ENCODE assay signal across 22 cellular contexts in the genomic region with DNA sequence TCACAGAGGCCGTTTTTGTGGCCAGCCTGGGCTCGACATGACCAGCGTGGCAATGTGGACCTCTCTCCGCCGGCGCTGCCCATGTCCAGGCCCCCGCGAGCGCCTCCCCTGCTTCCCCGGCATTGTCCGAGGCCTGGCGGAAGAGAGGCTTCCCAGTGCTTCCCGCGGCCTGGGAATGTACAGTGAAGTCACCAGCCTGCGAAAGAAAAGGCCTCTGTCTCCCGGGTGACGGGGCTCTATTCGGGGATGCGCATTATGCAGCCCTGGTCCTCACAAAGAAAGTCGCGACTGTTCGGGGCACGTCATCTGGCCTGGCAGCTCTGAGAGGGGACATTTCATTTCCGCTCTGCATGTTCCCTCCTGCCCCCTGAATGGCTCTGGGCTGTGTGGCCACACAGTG.
DNase-seq lines count a peak whose midpoint lies in the region; ATAC-seq and TF ChIP-seq lines count a peak whose summit lies in the region.
"Had no signal": no experiment of that assay in that cellular context is flagged by ENCODE, and none has a peak within 500 bp of the region (broad histone marks: within the 10 kb centered on the region; RNA-seq: fewer than 3 reads in every experiment).

No MANE protein-coding gene starts in this region.

- no peaks in the 10 kb centered on the region for H3K27me3 ChIP-seq in H7 (ENCODE audit: control insufficient read depth, insufficient read depth, low read length)
- H3K27me3 ChIP-seq in brain microvascular endothelial cell (replicated peaks) = no peaks in the 10 kb centered on the region
- no peaks in the 10 kb centered on the region for H3K27me3 ChIP-seq in aorta (ENCODE audit: control insufficient read depth in 1 of 2, insufficient read depth in 2 of 2, low read length in 1 of 2)
- H3K27me3 ChIP-seq: cardiac muscle cell, suprapubic skin had no signal

- peak; percentile 2 for TF ChIP-seq CTCF in brain microvascular endothelial cell (IDR thresholded peaks at IDR 0.05; ENCODE audit: low read depth, low read length, missing control alignments)

- no peak overlapping the region for H3K27ac ChIP-seq in brain microvascular endothelial cell
- no peak overlapping the region for H3K27ac ChIP-seq in aorta (ENCODE audit: low read depth in 1 of 2, low read length in 2 of 2)
- H3K27ac ChIP-seq: cardiac muscle cell, spleen, suprapubic skin had no signal

- intact Hi-C loops in aorta (cut with DNase I) = no loop called here

- no peaks in the 10 kb centered on the region for H3K36me3 Mint-ChIP-seq in activated T-cell treated with anti-CD3 and anti-CD28 coated beads, Interleukin-2, amount 50 U/mL, for 4 hours (ENCODE audit: insufficient read depth)
- H3K36me3 Mint-ChIP-seq: activated naive CD8-positive, alpha-beta T cell treated with anti-CD3 and anti-CD28 coated beads for 36 hours; CD4-positive, alpha-beta memory T cell; natural killer cell had no signal

- H3K9me3 ChIP-seq in aorta (ENCODE audit: control insufficient read depth, low read length) = no peaks in the 10 kb centered on the region
- H3K9me3 ChIP-seq: spleen, suprapubic skin had no signal

- no peak overlapping the region for H3K4me3 Mint-ChIP-seq in activated T-cell treated with anti-CD3 and anti-CD28 coated beads, Interleukin-2, amount 50 U/mL, for 4 hours
- H3K4me3 Mint-ChIP-seq: activated naive CD8-positive, alpha-beta T cell treated with anti-CD3 and anti-CD28 coated beads for 36 hours; activated T-helper 1 cell treated with anti-CD3 and anti-CD28 coated beads, Interleukin-12 subunit alpha, Interleukin-12 subunit beta, Interleukin-2, Interleukin-4 antibody, amounts not matched to agents 30 ng/mL and 10 ng/mL and 1 ng/mL, durations not matched to agents 14 hours and 24 hours and 36 hours; CD4-positive, alpha-beta memory T cell; memory B cell; natural killer cell had no signal

- ATAC-seq in aorta (ENCODE audit: low FRiP score) = no peak
- no peak for ATAC-seq in GM18909 (IDR thresholded peaks at IDR 0.05; ENCODE audit: poor library complexity, unreplicated experiment)
- ATAC-seq in HG02938 (IDR thresholded peaks at IDR 0.05; ENCODE audit: unreplicated experiment) = no peak
- ATAC-seq in activated T-cell treated with anti-CD3 and anti-CD28 coated beads, Interleukin-2, amount 50 U/mL, for 4 hours = no peak
- ATAC-seq: natural killer cell had no signal

- H3K4me1 ChIP-seq in aorta (ENCODE audit: control insufficient read depth in 1 of 2, insufficient read depth in 2 of 2, low read length in 2 of 2) = no peaks in the 10 kb centered on the region
- H3K4me1 ChIP-seq: spleen had no signal

- H3K27me3 Mint-ChIP-seq in activated T-cell treated with anti-CD3 and anti-CD28 coated beads, Interleukin-2, amount 50 U/mL, for 4 hours (ENCODE audit: low read depth) = peaks cover 4% of the 10 kb centered on the region

- H3K4me3 ChIP-seq in H7 (ENCODE audit: insufficient read depth, low read depth, low read length) = no peak overlapping the region
- no peak overlapping the region for H3K4me3 ChIP-seq in brain microvascular endothelial cell (ENCODE audit: low read depth, low read length)
- H3K4me3 ChIP-seq in aorta (ENCODE audit: low read length in 2 of 2) = no peak overlapping the region
- H3K4me3 ChIP-seq: cardiac muscle cell, spleen, suprapubic skin had no signal

- H3K4me1 Mint-ChIP-seq in activated T-cell treated with anti-CD3 and anti-CD28 coated beads, Interleukin-2, amount 50 U/mL, for 4 hours (ENCODE audit: low read depth) = no peaks in the 10 kb centered on the region
- H3K4me1 Mint-ChIP-seq: activated naive CD8-positive, alpha-beta T cell treated with anti-CD3 and anti-CD28 coated beads for 36 hours; memory B cell; natural killer cell had no signal

- no peaks in the 10 kb centered on the region for H3K36me3 ChIP-seq in H7 (replicated peaks; ENCODE audit: control insufficient read depth, insufficient read depth, low read length)
- no peaks in the 10 kb centered on the region for H3K36me3 ChIP-seq in brain microvascular endothelial cell (replicated peaks)
- no peaks in the 10 kb centered on the region for H3K36me3 ChIP-seq in aorta (ENCODE audit: control insufficient read depth in 1 of 2, insufficient read depth in 2 of 2, low read length in 1 of 2)
- H3K36me3 ChIP-seq: cardiac muscle cell, spleen, suprapubic skin had no signal

- H3K9me3 Mint-ChIP-seq in activated T-cell treated with anti-CD3 and anti-CD28 coated beads, Interleukin-2, amount 50 U/mL, for 4 hours = no peaks in the 10 kb centered on the region
- H3K9me3 Mint-ChIP-seq: activated naive CD8-positive, alpha-beta T cell treated with anti-CD3 and anti-CD28 coated beads for 36 hours; activated T-helper 1 cell treated with anti-CD3 and anti-CD28 coated beads, Interleukin-12 subunit alpha, Interleukin-12 subunit beta, Interleukin-2, Interleukin-4 antibody, amounts not matched to agents 30 ng/mL and 10 ng/mL and 1 ng/mL, durations not matched to agents 14 hours and 24 hours and 36 hours; natural killer cell had no signal

- in situ Hi-C loops in brain microvascular endothelial cell (cut with HindIII; ENCODE audit: low pct_ligation_motif_present, low sequenced_read_pairs) = no loop called here

- DNase-seq in H7 = peak; percentile 77
- no peak for DNase-seq in brain microvascular endothelial cell
- DNase-seq in hypothalamus (lab: John Stamatoyannopoulos, UW) = peak; percentile 20 to 95 (median 89)
- DNase-seq in nucleus accumbens (lab: John Stamatoyannopoulos, UW) = peak; percentile 32 to 95 (median 87)
- DNase-seq in aorta = no peak
- DNase-seq in activated T-cell treated with anti-CD3 and anti-CD28 coated beads, Interleukin-2, amount 50 U/mL, for 4 hours = no peak
- DNase-seq: activated CD4-positive, CD25-positive, alpha-beta regulatory T cell treated with anti-CD3 and anti-CD28 coated beads, Interleukin-2, amount 50 U/mL, for 72 hours; activated naive CD8-positive, alpha-beta T cell treated with anti-CD3 and anti-CD28 coated beads for 36 hours; CD4-positive, alpha-beta memory T cell; DMS79; effector memory CD4-positive, alpha-beta T cell; natural killer cell; NCI-H1048; NCI-H2029 treated with DMSO at 0.1 percent for 48 hours; NCI-H510A; spleen had no signal

- WGBS in aorta, 2 donors = 73 to 78% methylated on average over 24 of the region's 24 CpGs

Comparison
In these comparisons a context has a peak if more than half of its experiments do, and no peak if none do; other contexts are left out.
1. DNase-seq: peak in H7 (single experiment), hypothalamus (51 of 51) and nucleus accumbens (56 of 56); none in brain microvascular endothelial cell (single experiment), aorta (0 of 2) and activated T-cell treated with anti-CD3 and anti-CD28 coated beads, Interleukin-2, amount 50 U/mL, for 4 hours (single experiment).